In the genomic region with DNA sequence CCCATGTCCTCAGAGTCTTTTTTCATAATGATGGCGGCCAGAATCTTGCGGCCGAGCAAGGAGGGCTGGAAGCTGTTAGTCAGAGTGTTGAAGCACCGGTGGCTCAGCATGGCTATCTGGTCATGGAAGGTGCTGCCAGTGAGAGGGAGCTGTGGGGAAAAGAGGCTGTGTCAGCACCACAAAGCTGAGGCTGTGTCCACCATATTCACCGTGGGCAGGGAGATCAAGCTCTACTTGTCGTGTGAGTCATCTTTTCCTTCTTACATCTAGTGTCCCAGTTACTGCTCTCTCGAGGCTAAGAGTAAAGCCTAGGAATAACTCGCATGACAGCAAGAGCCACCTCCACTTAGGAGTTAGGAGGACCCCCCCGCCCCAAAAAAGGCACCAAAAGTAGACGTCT, we compare ENCODE assay signal across 20 cellular contexts. TPM values are rescaled to one million over a fixed set of nuclear protein-coding genes. Genes with fewer than 3 reads are reported as not detected.
A peak's percentile ranks its signal among the peaks of the same experiment; 100 is the strongest.
DNase-seq lines count a peak whose midpoint lies in the region; ATAC-seq and TF ChIP-seq lines count a peak whose summit lies in the region.
"Had no signal": no experiment of that assay in that cellular context is flagged by ENCODE, and none has a peak within 500 bp of the region (broad histone marks: within the 10 kb centered on the region; RNA-seq: fewer than 3 reads in every experiment).

No MANE protein-coding gene starts in this region.

- CTCF ChIA-PET in CD8-positive, alpha-beta T cell (lab: Charles Lee), result interaction anchor here (1.3 to 1.7 kb wide), 3 partner anchors 30 to 289 kb away, joined by 3 to 4 read pairs (median 4); no protein-coding TSS in a partner anchor

- H4K91ac ChIP-seq in mesenchymal stem cell (ENCODE audit: low read length), result no peak overlapping the region

- H2BK15ac ChIP-seq in mesenchymal stem cell (ENCODE audit: low read depth, poor library complexity, severe bottlenecking), result no peak overlapping the region

- no peak overlapping the region for H4K8ac ChIP-seq in mesenchymal stem cell (ENCODE audit: low read length)

- peak; percentile 3 for TF ChIP-seq POLR2A in GM18505 (IDR thresholded peaks at IDR 0.05; ENCODE audit: borderline replicate concordance, extremely low read depth, insufficient read depth, insufficient read length)

- no peak overlapping the region for H3K4ac ChIP-seq in mesenchymal stem cell (ENCODE audit: low read depth in 1 of 2, low read length in 2 of 2)

- peak overlapping the region; percentile 45 for H3K27ac Mint-ChIP-seq in CD8-positive, alpha-beta T cell
- H3K27ac Mint-ChIP-seq in activated naive CD8-positive, alpha-beta T cell treated with anti-CD3 and anti-CD28 coated beads for 36 hours, result peak overlapping the region; percentile 7
- H3K27ac Mint-ChIP-seq in glutamatergic neuron (ENCODE audit: unreplicated experiment), result no peak overlapping the region
- H3K27ac Mint-ChIP-seq: HFFc6 had no signal

- H3K27me3 ChIP-seq in CD8-positive, alpha-beta T cell (ENCODE audit: insufficient read depth, low read length), result no peaks in the 10 kb centered on the region
- no peaks in the 10 kb centered on the region for H3K27me3 ChIP-seq in mesenchymal stem cell (ENCODE audit: control insufficient read depth in 1 of 2, insufficient read depth in 1 of 2, low read length in 2 of 2)

- no peak overlapping the region for H3K9ac ChIP-seq in mesenchymal stem cell (ENCODE audit: low read length)
- H3K9ac ChIP-seq: KMS-11 had no signal

- H2BK120ac ChIP-seq in mesenchymal stem cell (ENCODE audit: low read depth, low read length), result no peak overlapping the region

- no peaks in the 10 kb centered on the region for H3K27me3 Mint-ChIP-seq in CD8-positive, alpha-beta T cell (ENCODE audit: low read depth)
- no peaks in the 10 kb centered on the region for H3K27me3 Mint-ChIP-seq in activated naive CD8-positive, alpha-beta T cell treated with anti-CD3 and anti-CD28 coated beads for 36 hours
- peaks cover 4% of the 10 kb centered on the region for H3K27me3 Mint-ChIP-seq in glutamatergic neuron (ENCODE audit: unreplicated experiment)
- H3K27me3 Mint-ChIP-seq: CD4-positive, CD25-positive, alpha-beta regulatory T cell had no signal

- H2BK5ac ChIP-seq in mesenchymal stem cell (ENCODE audit: low read depth, low read length, poor library complexity, severe bottlenecking), result no peak overlapping the region

- no peak overlapping the region for H3K23ac ChIP-seq in mesenchymal stem cell (ENCODE audit: low read length in 2 of 2)

- ATAC-seq in CD8-positive, alpha-beta T cell, result no peak
- ATAC-seq in GM18505 (IDR thresholded peaks at IDR 0.05; ENCODE audit: unreplicated experiment) (no peak), HG02610 (IDR thresholded peaks at IDR 0.05; ENCODE audit: unreplicated experiment) (no peak)

- POLR2A ChIA-PET in CD8-positive, alpha-beta T cell (lab: Charles Lee), result interaction anchor here (0.7 to 1.1 kb wide), 2 partner anchors 14 to 16 kb away, joined by 3 to 5 read pairs; no protein-coding TSS in a partner anchor

- intact Hi-C loops in CD8-positive, alpha-beta T cell (cut with DNase I, micrococcal nuclease), result no loop called here

- WGBS in mesenchymal stem cell, result 86% methylated on average over 9 of the region's 10 CpGs

- no peaks in the 10 kb centered on the region for H3K9me3 Mint-ChIP-seq in CD8-positive, alpha-beta T cell
- H3K9me3 Mint-ChIP-seq in activated naive CD8-positive, alpha-beta T cell treated with anti-CD3 and anti-CD28 coated beads for 36 hours, result no peaks in the 10 kb centered on the region
- peaks cover 11% of the 10 kb centered on the region for H3K9me3 Mint-ChIP-seq in glutamatergic neuron (ENCODE audit: unreplicated experiment)
- H3K9me3 Mint-ChIP-seq: CD4-positive, CD25-positive, alpha-beta regulatory T cell; HFFc6 had no signal

- peaks cover 97% of the 10 kb centered on the region for H3K36me3 Mint-ChIP-seq in CD8-positive, alpha-beta T cell
- H3K36me3 Mint-ChIP-seq in activated naive CD8-positive, alpha-beta T cell treated with anti-CD3 and anti-CD28 coated beads for 36 hours, result peaks cover 40% of the 10 kb centered on the region
- H3K36me3 Mint-ChIP-seq in glutamatergic neuron (ENCODE audit: unreplicated experiment), result peaks cover 15% of the 10 kb centered on the region

- no peak overlapping the region for H3K4me3 ChIP-seq in CD8-positive, alpha-beta T cell (ENCODE audit: low read depth, low read length)
- H3K4me3 ChIP-seq in mesenchymal stem cell (ENCODE audit: insufficient read depth in 1 of 2, low read depth in 1 of 2, low read length in 2 of 2), result no peak overlapping the region
- H3K4me3 ChIP-seq: PC-9 had no signal

- no peak overlapping the region for H3K4me2 ChIP-seq in mesenchymal stem cell (ENCODE audit: low read length, poor library complexity, severe bottlenecking)
- H3K4me2 ChIP-seq: KMS-11, PC-9 had no signal

- peaks cover 46% of the 10 kb centered on the region for H3K79me1 ChIP-seq in mesenchymal stem cell (replicated peaks; ENCODE audit: low read length, poor library complexity, severe bottlenecking)

- peaks cover 88% of the 10 kb centered on the region for H3K36me3 ChIP-seq in CD8-positive, alpha-beta T cell (ENCODE audit: insufficient read depth, low read length)
- peaks cover 68 to 100% of the 10 kb centered on the region in 2 experiments for H3K36me3 ChIP-seq in mesenchymal stem cell (ENCODE audit: control insufficient read depth in 1 of 2, insufficient read depth in 2 of 2, low read depth in 1 of 2, low read length in 2 of 2)

- no peak overlapping the region for H3K18ac ChIP-seq in mesenchymal stem cell (ENCODE audit: low read depth in 1 of 2, low read length in 2 of 2)

- no peaks in the 10 kb centered on the region for H3K9me3 ChIP-seq in CD8-positive, alpha-beta T cell (ENCODE audit: low read length)
- no peaks in the 10 kb centered on the region for H3K9me3 ChIP-seq in mesenchymal stem cell (ENCODE audit: control insufficient read depth, low read length)

- H3K14ac ChIP-seq in mesenchymal stem cell (ENCODE audit: low read length in 2 of 2), result no peak overlapping the region

- no peak for DNase-seq in CD8-positive, alpha-beta T cell
- DNase-seq in activated naive CD8-positive, alpha-beta T cell treated with anti-CD3 and anti-CD28 coated beads for 36 hours, result no peak
- peak; percentile 57 for DNase-seq in mesenchymal stem cell
- no peak for DNase-seq in glutamatergic neuron
- no peak for DNase-seq in NCI-H1930 (lab: John Stamatoyannopoulos, UW)
- DNase-seq: ACHN; Calu3; CD4-positive, CD25-positive, alpha-beta regulatory T cell; DMS79; HFFc6; NCI-H1092; NCI-H1694 treated with DMSO at 0.1 percent for 48 hours; NCI-H446; NCI-H748 treated with DMSO at 0.1 percent for 48 hours; PC-9 had no signal

- no peaks in the 10 kb centered on the region for H3K4me1 ChIP-seq in CD8-positive, alpha-beta T cell (ENCODE audit: insufficient read depth, low read length)
- H3K4me1 ChIP-seq in mesenchymal stem cell (ENCODE audit: control insufficient read depth, insufficient read depth, low read depth, low read length), result peaks cover 2% of the 10 kb centered on the region

- H2AFZ ChIP-seq in mesenchymal stem cell (ENCODE audit: low read depth, low read length), result no peak overlapping the region
- H2AFZ ChIP-seq: PC-9 had no signal

- no peak overlapping the region for H3K27ac ChIP-seq in CD8-positive, alpha-beta T cell (ENCODE audit: low read depth, low read length)
- no peak overlapping the region for H3K27ac ChIP-seq in mesenchymal stem cell (ENCODE audit: low read length, poor library complexity, severe bottlenecking)
- H3K27ac ChIP-seq: HL-60, KMS-11, PC-9 had no signal

- no peak overlapping the region for H2BK12ac ChIP-seq in mesenchymal stem cell (ENCODE audit: low read length in 2 of 2)

- no peak overlapping the region for H2AK5ac ChIP-seq in mesenchymal stem cell (ENCODE audit: low read length, severe bottlenecking)

- TF ChIP-seq CTCF in CD8-positive, alpha-beta T cell (IDR thresholded peaks at IDR 0.05), result no peak
- no peak for TF ChIP-seq CTCF in glutamatergic neuron (IDR thresholded peaks at IDR 0.05; ENCODE audit: partially characterized antibody, unreplicated experiment)

- no peaks in the 10 kb centered on the region for H3K4me1 Mint-ChIP-seq in CD8-positive, alpha-beta T cell (ENCODE audit: low read depth)
- peaks cover 9% of the 10 kb centered on the region for H3K4me1 Mint-ChIP-seq in activated naive CD8-positive, alpha-beta T cell treated with anti-CD3 and anti-CD28 coated beads for 36 hours
- H3K4me1 Mint-ChIP-seq in glutamatergic neuron (ENCODE audit: low read depth, unreplicated experiment), result peaks cover 22% of the 10 kb centered on the region

- H3K4me3 Mint-ChIP-seq in CD8-positive, alpha-beta T cell, result no peak overlapping the region
- no peak overlapping the region for H3K4me3 Mint-ChIP-seq in activated naive CD8-positive, alpha-beta T cell treated with anti-CD3 and anti-CD28 coated beads for 36 hours
- no peak overlapping the region for H3K4me3 Mint-ChIP-seq in glutamatergic neuron (ENCODE audit: unreplicated experiment)
- H3K4me3 Mint-ChIP-seq: CD4-positive, CD25-positive, alpha-beta regulatory T cell; HFFc6 had no signal

RNA-seq across cellular contexts. Expression of a gene that starts 18.2 kb away (rescaled TPM):
- total RNA-seq in CD8-positive, alpha-beta T cell, result 100 to 1,000 TPM; 221 to 238 TPM
- 100 to 1,000 TPM; 256 TPM for total RNA-seq in activated naive CD8-positive, alpha-beta T cell treated with anti-CD3 and anti-CD28 coated beads for 36 hours
- 93.5 TPM for polyA plus RNA-seq in mesenchymal stem cell (2013, experiment 1 of 2)
- 91.9 TPM for polyA plus RNA-seq in mesenchymal stem cell (2013, experiment 2 of 2)
- total RNA-seq in glutamatergic neuron (ENCODE audit: unreplicated experiment), result 166 TPM

RNA-seq across cellular contexts. Expression of a gene that starts 22.2 kb away (rescaled TPM):
- total RNA-seq in CD8-positive, alpha-beta T cell, result not detected
- total RNA-seq in activated naive CD8-positive, alpha-beta T cell treated with anti-CD3 and anti-CD28 coated beads for 36 hours, result not detected
- polyA plus RNA-seq in mesenchymal stem cell (2013, experiment 1 of 2), result not detected
- 0.01 TPM for polyA plus RNA-seq in mesenchymal stem cell (2013, experiment 2 of 2)
- 44.9 TPM for total RNA-seq in glutamatergic neuron (ENCODE audit: unreplicated experiment)
- total RNA-seq: CD4-positive, CD25-positive, alpha-beta regulatory T cell; H4; PC-9 had no signal
- polyA plus RNA-seq: CD4-positive, CD25-positive, alpha-beta regulatory T cell had no signal

RNA-seq across cellular contexts. Expression of a gene that starts 31.3 kb away (rescaled TPM):
- 10 to 100 TPM; 77.5 to 77.7 TPM for total RNA-seq in CD8-positive, alpha-beta T cell
- 10 to 100 TPM; 84.4 to 87.4 TPM for total RNA-seq in activated naive CD8-positive, alpha-beta T cell treated with anti-CD3 and anti-CD28 coated beads for 36 hours
- 51.6 TPM for polyA plus RNA-seq in mesenchymal stem cell (2013, experiment 1 of 2)
- 50.8 TPM for polyA plus RNA-seq in mesenchymal stem cell (2013, experiment 2 of 2)
- 80.5 TPM for total RNA-seq in glutamatergic neuron (ENCODE audit: unreplicated experiment)

Comparison
In these comparisons a context has a peak if more than half of its experiments do, and no peak if none do; other contexts are left out.
1. RNA of a gene that starts 22.2 kb away (total RNA-seq): 44.9 TPM in glutamatergic neuron (single experiment); not detected in activated naive CD8-positive, alpha-beta T cell treated with anti-CD3 and anti-CD28 coated beads for 36 hours and not detected in CD8-positive, alpha-beta T cell; every median in the first group is over 10 times any median in the second.